Comparison of ENCODE assay signal across 8 cellular contexts in the genomic region with DNA sequence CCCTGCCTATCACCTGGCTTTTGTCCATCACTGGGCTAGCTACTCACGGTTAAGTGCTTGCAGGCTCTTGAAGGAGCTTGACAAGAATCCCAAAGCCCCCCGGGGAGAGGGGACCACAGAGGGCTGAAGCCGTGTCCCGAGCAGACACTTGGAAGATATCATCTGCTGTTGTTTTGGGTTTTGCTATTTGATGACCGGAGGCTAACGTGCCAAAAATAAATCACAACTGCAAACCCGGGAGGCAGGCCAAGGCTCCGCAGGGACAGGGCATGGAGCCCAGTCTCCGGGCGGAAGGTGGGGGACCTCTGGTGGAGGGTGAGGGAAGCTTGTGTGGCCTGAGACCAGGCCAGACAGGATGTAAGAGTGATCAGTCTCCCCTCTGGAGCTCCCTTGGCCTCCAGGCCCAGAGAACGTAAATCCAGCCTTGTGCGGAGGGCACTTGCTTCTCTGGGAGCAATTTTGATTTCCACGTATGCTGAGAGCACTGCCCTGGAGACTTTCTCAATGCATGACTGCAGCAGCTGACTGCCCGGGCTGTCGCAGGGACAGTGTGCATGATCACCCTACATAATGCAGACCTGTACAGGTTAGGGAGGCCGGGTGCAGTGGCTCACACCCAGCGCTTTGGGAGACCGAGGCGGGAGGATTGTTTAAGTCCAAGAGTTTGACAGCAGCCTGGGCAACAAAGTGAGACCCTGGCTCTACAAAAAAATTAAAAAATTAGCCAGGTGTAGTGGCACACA. TPM values are rescaled to one million over a fixed set of nuclear protein-coding genes. Genes with fewer than 3 reads are reported as not detected.
DNase-seq lines count a peak whose midpoint lies in the region; ATAC-seq and TF ChIP-seq lines count a peak whose summit lies in the region.

PHKG1 (minus strand) TSS at position 164 of the 743 bp plus-strand sequence. CDS start 4,011 bp downstream, outside the sequence.

- DNase-seq in NCI-H82 (lab: John Stamatoyannopoulos, UW): peak; percentile 39
- no peak for DNase-seq in NCI-H82 treated with DMSO at 0.1 percent for 48 hours (lab: John Stamatoyannopoulos, UW; ENCODE audit: unreplicated experiment)
- DNase-seq in SK-N-DZ (ENCODE audit: low spot score): peak; percentile 38
- DNase-seq in fibroblast of the conjunctiva (ENCODE audit: low read depth): peak; percentile 82
- DNase-seq in omental fat pad (ENCODE audit: low spot score): no peak

- ATAC-seq in omental fat pad (ENCODE audit: low FRiP score) (peak; percentile 70), GM21737 (IDR thresholded peaks at IDR 0.05; ENCODE audit: unreplicated experiment) (no peak), GM21723 (IDR thresholded peaks at IDR 0.05; ENCODE audit: unreplicated experiment) (no peak), GM19395 (IDR thresholded peaks at IDR 0.05; ENCODE audit: unreplicated experiment) (no peak)

- TF ChIP-seq CTCF in omental fat pad (IDR thresholded peaks at IDR 0.05): no peak

RNA-seq across cellular contexts. Expression of gene PHKG1, which starts in this region (rescaled TPM):
- 0.24 and 0.50 TPM in 2 replicates for polyA plus RNA-seq in SK-N-DZ (2014; cell fraction: cytosol; rRNA removed)
- polyA plus RNA-seq in SK-N-DZ (2014; cell fraction: nucleus; rRNA removed): 0.51 and 1.3 TPM in 2 replicates
- 1 to 10 TPM in 1 of 4 donors, under 1 TPM in 3; 0.31 to 1.4 (median 0.80) TPM for total RNA-seq in omental fat pad

Comparison
In these comparisons a context has a peak if more than half of its experiments do, and no peak if none do; other contexts are left out.
1. DNase-seq: peak in NCI-H82 (single experiment), SK-N-DZ (single experiment) and fibroblast of the conjunctiva (single experiment); none in NCI-H82 treated with DMSO at 0.1 percent for 48 hours (single experiment) and omental fat pad (single experiment).